In the genomic region with DNA sequence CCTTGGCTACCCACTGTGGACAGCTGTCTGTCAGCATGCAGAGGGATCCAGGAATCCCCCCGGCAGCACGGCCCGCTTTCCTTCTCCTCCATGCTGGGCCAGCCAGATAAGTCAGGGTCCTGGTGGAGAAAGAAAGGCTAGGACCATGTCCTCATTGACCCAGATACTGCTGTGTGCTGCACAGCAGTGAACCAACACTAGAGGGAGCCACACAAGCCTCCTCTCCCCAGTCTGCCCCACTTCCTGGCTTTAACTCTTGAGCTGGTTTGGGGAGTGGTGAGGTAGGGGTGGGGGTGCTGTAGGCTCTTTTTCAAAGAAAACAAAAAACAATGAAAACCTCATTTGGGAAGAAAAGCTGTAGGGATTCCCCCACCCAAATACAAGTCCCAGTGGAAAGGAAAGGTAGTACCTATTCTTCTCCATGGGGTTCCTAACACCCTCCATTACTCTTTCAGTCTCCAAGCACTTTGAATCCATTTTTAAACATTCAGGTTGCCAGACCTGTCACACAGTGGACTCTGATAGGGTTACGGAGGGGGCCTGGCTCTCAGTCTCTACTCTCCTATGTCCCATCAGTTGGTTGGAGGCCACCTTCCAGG, we compare ENCODE assay signal across 8 cellular contexts.
DNase-seq lines count a peak whose midpoint lies in the region; ATAC-seq and TF ChIP-seq lines count a peak whose summit lies in the region.

No MANE protein-coding gene starts in this region.

- peaks cover 36% of the 10 kb centered on the region for H3K36me3 Mint-ChIP-seq in neural progenitor cell

- no peak overlapping the region for H2AFZ ChIP-seq in neural progenitor cell (replicated peaks)

- H3K36me3 ChIP-seq in neural progenitor cell = no peaks in the 10 kb centered on the region

- in situ Hi-C loops in Caki2 (cut with HindIII; ENCODE audit: low pct_unique_long_range_greater_than_20kb, low sequenced_read_pairs) = no loop called here

- H4K20me1 ChIP-seq in neural progenitor cell (ENCODE audit: low read depth) = no peaks in the 10 kb centered on the region

- no peaks in the 10 kb centered on the region for H3K9me3 Mint-ChIP-seq in neural progenitor cell

- peaks cover 14% of the 10 kb centered on the region for H3F3A ChIP-seq in neural progenitor cell (ENCODE audit: low read depth)

- H3K79me2 ChIP-seq in neural progenitor cell (ENCODE audit: low read depth) = no peaks in the 10 kb centered on the region

- H3K4me3 ChIP-seq in epithelial cell of proximal tubule (ENCODE audit: low read depth, low read length) (no peak overlapping the region), neural progenitor cell (no peak overlapping the region)

- DNase-seq in Caki2 (ENCODE audit: low read depth) = peak; percentile 40
- DNase-seq in H4 (ENCODE audit: low spot score) = peak; percentile 23
- peak; percentile 62 for DNase-seq in RPMI8226
- DNase-seq in epithelial cell of proximal tubule (ENCODE audit: low read depth) = no peak
- peak; percentile 61 for DNase-seq in neural progenitor cell (ENCODE audit: low spot score)
- no peak for DNase-seq in midbrain (lab: John Stamatoyannopoulos, UW)

- no peaks in the 10 kb centered on the region for H3K9me3 ChIP-seq in neural progenitor cell (ENCODE audit: low read depth)

- H3K27me3 Mint-ChIP-seq in neural progenitor cell (ENCODE audit: insufficient read depth, low read depth) = peaks cover 13% of the 10 kb centered on the region

- no peak overlapping the region for H3K9ac ChIP-seq in neural progenitor cell

- ATAC-seq in GM21367 (IDR thresholded peaks at IDR 0.05; ENCODE audit: unreplicated experiment) (no peak), HG02763 (IDR thresholded peaks at IDR 0.05; ENCODE audit: unreplicated experiment) (no peak)

- no peaks in the 10 kb centered on the region for H3K27me3 ChIP-seq in neural progenitor cell

- peak; percentile 95 for TF ChIP-seq CTCF in epithelial cell of proximal tubule (conservative IDR thresholded peaks at IDR 0.05; ENCODE audit: low read depth, low read length)
- peak; percentile 77 for TF ChIP-seq CTCF in neural progenitor cell (IDR thresholded peaks at IDR 0.05)

- H3K4me3 Mint-ChIP-seq in neural progenitor cell = no peak overlapping the region

- peaks cover 26% of the 10 kb centered on the region for H3K4me1 ChIP-seq in neural progenitor cell

- H3K27ac Mint-ChIP-seq in neural progenitor cell = no peak overlapping the region

- H3K4me2 ChIP-seq in neural progenitor cell = no peak overlapping the region

- H3K27ac ChIP-seq in neural progenitor cell = no peak overlapping the region

- H3K4me1 Mint-ChIP-seq in neural progenitor cell = peaks cover 18% of the 10 kb centered on the region

Comparison
In these comparisons a context has a peak if more than half of its experiments do, and no peak if none do; other contexts are left out.
1. DNase-seq: peak in Caki2 (single experiment), H4 (single experiment), RPMI8226 (single experiment) and neural progenitor cell (single experiment); none in epithelial cell of proximal tubule (single experiment) and midbrain (single experiment).